13 cellular contexts compared by ENCODE assay signal in genomic region chr10:75655791-75656451, GRCh38.
DNase-seq lines count a peak whose midpoint lies in the region; ATAC-seq and TF ChIP-seq lines count a peak whose summit lies in the region.
"Had no signal": no experiment of that assay in that cellular context is flagged by ENCODE, and none has a peak within 500 bp of the region (broad histone marks: within the 10 kb centered on the region; RNA-seq: fewer than 3 reads in every experiment).

No MANE protein-coding gene starts in this region.

- H3K27ac ChIP-seq in right atrium auricular region (no peak overlapping the region), esophagus squamous epithelium (peak overlapping the region in 3 of 4 donors; percentile 28 to 80 (median 75)), caudate nucleus (ENCODE audit: low read depth, low read length) (no peak overlapping the region)

- intact Hi-C loops in Right ventricle myocardium inferior (cut with DNase I), result loop anchor here (10.0 kb wide), 1 partner anchor 119 kb away; no protein-coding TSS in a partner anchor
- intact Hi-C loops in esophagus squamous epithelium (cut with DNase I), result loop anchor here (10.0 kb wide), 1 partner anchor 251 kb away; the partner anchor contains the start of gene ZNF503

- H3K4me1 ChIP-seq in right atrium auricular region, result peaks cover 0 to 34% of the 10 kb centered on the region in 2 donors
- peaks cover 4 to 58% (median 11%) of the 10 kb centered on the region in 3 donors for H3K4me1 ChIP-seq in esophagus squamous epithelium

- H3K27me3 ChIP-seq in right atrium auricular region (no peaks in the 10 kb centered on the region), esophagus squamous epithelium (no peaks in the 10 kb centered on the region)

- peaks cover 20% of the 10 kb centered on the region for H3K27me3 Mint-ChIP-seq in nephron (ENCODE audit: low read depth)

- H3K4me1 Mint-ChIP-seq in nephron, result peaks cover 70% of the 10 kb centered on the region

- DNase-seq in Right ventricle myocardium inferior (ENCODE audit: missing footprints), result no peak
- no peak for DNase-seq in right atrium auricular region (ENCODE audit: low spot score)
- DNase-seq in esophagus squamous epithelium (lab: John Stamatoyannopoulos, UW), result no peak
- DNase-seq in T-helper 2 cell, result no peak
- no peak for DNase-seq in DMS 273 treated with DMSO at 0.1 percent for 48 hours (lab: John Stamatoyannopoulos, UW)
- no peak for DNase-seq in caudate nucleus (lab: John Stamatoyannopoulos, UW)
- DNase-seq: activated gamma-delta T cell treated with Interleukin-2 at 50 U/mL for 16 hours; Karpas-422; NCI-H187 treated with DMSO at 0.1 percent for 48 hours; SHP77 treated with DMSO at 0.1 percent for 48 hours; stimulated activated naive CD8-positive, alpha-beta T cell treated with anti-CD3 and anti-CD28 coated beads, Interleukin-15, Interleukin-2, amounts not matched to agents 100 U/mL and 50 U/mL, for 24 hours had no signal

- no peaks in the 10 kb centered on the region for H3K36me3 ChIP-seq in right atrium auricular region
- H3K36me3 ChIP-seq in esophagus squamous epithelium, result no peaks in the 10 kb centered on the region

- peaks cover 1% of the 10 kb centered on the region for H3K9me3 Mint-ChIP-seq in nephron

- peak overlapping the region in 2 of 3 experiments; percentile 6 to 21 for H3K27ac Mint-ChIP-seq in nephron

- no peaks in the 10 kb centered on the region for H3K36me3 Mint-ChIP-seq in nephron (ENCODE audit: low read depth)

- H3K9me3 ChIP-seq in right atrium auricular region (no peaks in the 10 kb centered on the region), esophagus squamous epithelium (no peaks in the 10 kb centered on the region)

- no peak for TF ChIP-seq POLR2A in esophagus squamous epithelium (IDR thresholded peaks at IDR 0.05)

- WGBS in esophagus squamous epithelium, 2 donors, result 18 to 25% methylated on average over 3 of the region's 3 CpGs

- ATAC-seq in Right ventricle myocardium inferior (peak; percentile 53), GM21723 (IDR thresholded peaks at IDR 0.05; ENCODE audit: unreplicated experiment) (no peak)
- ATAC-seq: stimulated activated naive CD8-positive, alpha-beta T cell treated with anti-CD3 and anti-CD28 coated beads, Interleukin-15, Interleukin-2, amounts not matched to agents 100 U/mL and 50 U/mL, for 24 hours had no signal

- no peak for TF ChIP-seq CTCF in right atrium auricular region (IDR thresholded peaks at IDR 0.05)
- TF ChIP-seq CTCF in esophagus squamous epithelium (IDR thresholded peaks at IDR 0.05), result no peak
- TF ChIP-seq CTCF in nephron (IDR thresholded peaks at IDR 0.05; ENCODE audit: unreplicated experiment in 3 of 3), result no peak

- H3K4me3 ChIP-seq in right atrium auricular region (no peak overlapping the region), esophagus squamous epithelium (no peak overlapping the region)

- H3K4me3 Mint-ChIP-seq in nephron, result no peak overlapping the region

Comparison
In these comparisons a context has a peak if more than half of its experiments do, and no peak if none do; other contexts are left out.
1. H3K27ac ChIP-seq: peak in esophagus squamous epithelium (3 of 4); none in right atrium auricular region (0 of 2) and caudate nucleus (single experiment).